Comparison of ENCODE assay signal across 24 cellular contexts in genomic region chr21:27400045-27400444, GRCh38.
DNase-seq lines count a peak whose midpoint lies in the region; ATAC-seq and TF ChIP-seq lines count a peak whose summit lies in the region.
"Had no signal": no experiment of that assay in that cellular context is flagged by ENCODE, and none has a peak within 500 bp of the region (broad histone marks: within the 10 kb centered on the region; RNA-seq: fewer than 3 reads in every experiment).

No MANE protein-coding gene starts in this region.

- peak; percentile 58; the same call in 2 of the 3 replicates for ATAC-seq in DND-41 (ENCODE audit: insufficient read depth, low read depth)
- no peak for ATAC-seq in HG03039 (IDR thresholded peaks at IDR 0.05; ENCODE audit: unreplicated experiment)
- ATAC-seq: A549, Panc1 had no signal

- H4K20me1 ChIP-seq in DND-41 (ENCODE audit: insufficient read depth, low read length) (no peaks in the 10 kb centered on the region), OCI-LY3 (ENCODE audit: insufficient read depth, low read length) (no peaks in the 10 kb centered on the region), osteoblast (ENCODE audit: insufficient read depth, low read length) (no peaks in the 10 kb centered on the region)
- H4K20me1 ChIP-seq: BLaER1 treated with 17β-estradiol and CSF1 and Interleukin-3, amounts not matched to agents 10 nM and 100 nM had no signal

- H2AFZ ChIP-seq in DND-41 (ENCODE audit: low read depth, low read length) (peak overlapping the region; percentile 8; the same call in 1 of the 2 replicates), OCI-LY3 (ENCODE audit: low read depth, low read length) (peak overlapping the region; percentile 54; the same call in 1 of the 2 replicates), osteoblast (ENCODE audit: low read length) (peak overlapping the region; percentile 79)

- H3K4me3 ChIP-seq in DND-41 (ENCODE audit: low read depth in 1 of 2, low read length in 2 of 2) (no peak overlapping the region), OCI-LY3 (ENCODE audit: low read length) (peak overlapping the region; percentile 62), osteoblast (ENCODE audit: insufficient read depth, low read length) (peak overlapping the region; percentile 16)
- H3K4me3 ChIP-seq: A549; BLaER1 treated with 17β-estradiol and CSF1 and Interleukin-3, amounts not matched to agents 10 nM and 100 nM; HAP-1; SK-N-MC had no signal

- no peaks in the 10 kb centered on the region for H3K36me3 ChIP-seq in DND-41 (ENCODE audit: insufficient read depth, low read length)
- no peaks in the 10 kb centered on the region for H3K36me3 ChIP-seq in OCI-LY3 (replicated peaks; ENCODE audit: low read depth, low read length)
- no peaks in the 10 kb centered on the region for H3K36me3 ChIP-seq in osteoblast (ENCODE audit: insufficient read depth, low read length)
- H3K36me3 ChIP-seq: BLaER1 treated with 17β-estradiol and CSF1 and Interleukin-3, amounts not matched to agents 10 nM and 100 nM; HAP-1 had no signal

- TF ChIP-seq CTCF in DND-41 (IDR thresholded peaks at IDR 0.05; ENCODE audit: borderline replicate concordance, extremely low read depth, low read length, poor library complexity, severe bottlenecking) = no peak
- TF ChIP-seq CTCF in OCI-LY3 (IDR thresholded peaks at IDR 0.05; ENCODE audit: low read depth, low read length) = no peak
- no peak for TF ChIP-seq CTCF in osteoblast (IDR thresholded peaks at IDR 0.05; ENCODE audit: extremely low read depth, low read depth, low read length)

- H3K4me1 ChIP-seq in DND-41 (ENCODE audit: insufficient read depth, low read length) (peaks cover 25% of the 10 kb centered on the region), OCI-LY3 (ENCODE audit: low read length) (peaks cover 24% of the 10 kb centered on the region), osteoblast (ENCODE audit: insufficient read depth, low read length) (no peaks in the 10 kb centered on the region)
- H3K4me1 ChIP-seq: A549; BLaER1 treated with 17β-estradiol and CSF1 and Interleukin-3, amounts not matched to agents 10 nM and 100 nM; HAP-1 had no signal

- H3K4me3 Mint-ChIP-seq in activated T-helper 1 cell treated with anti-CD3 and anti-CD28 coated beads, Interleukin-12 subunit alpha, Interleukin-12 subunit beta, Interleukin-2, Interleukin-4 antibody, amounts not matched to agents 30 ng/mL and 10 ng/mL and 1 ng/mL, durations not matched to agents 14 hours and 24 hours and 36 hours = no peak overlapping the region
- H3K4me3 Mint-ChIP-seq: CD4-positive, alpha-beta T cell; HFFc6 had no signal

- H3K79me2 ChIP-seq in DND-41 (ENCODE audit: insufficient read depth, low read length) (no peaks in the 10 kb centered on the region), OCI-LY3 (ENCODE audit: low read length) (no peaks in the 10 kb centered on the region), osteoblast (ENCODE audit: insufficient read depth, low read length) (no peaks in the 10 kb centered on the region)

- DNase-seq in DND-41 (no peak), HT1080 (ENCODE audit: low read depth) (peak; percentile 3), osteoblast (ENCODE audit: insufficient read length, low spot score, missing footprints) (no peak), dermis blood vessel endothelial cell (no peak)
- no peak for DNase-seq in activated T-helper 1 cell treated with anti-CD3 and anti-CD28 coated beads, Interleukin-12 subunit alpha, Interleukin-12 subunit beta, Interleukin-2, Interleukin-4 antibody, amounts not matched to agents 30 ng/mL and 10 ng/mL and 1 ng/mL, durations not matched to agents 14 hours and 24 hours and 36 hours (ENCODE audit: low spot score)
- DNase-seq: AML-193; CD4-positive, alpha-beta T cell; DMS53; HFFc6; Karpas-422; NCI-H1105 treated with DMSO at 0.1 percent for 48 hours; NCI-H146; NCI-H2029; NCI-H446; NCI-H524 treated with DMSO at 0.1 percent for 48 hours; NCI-H82; SIG-M5 had no signal

- intact Hi-C loops in activated T-helper 1 cell treated with anti-CD3 and anti-CD28 coated beads, Interleukin-12 subunit alpha, Interleukin-12 subunit beta, Interleukin-2, Interleukin-4 antibody, amounts not matched to agents 30 ng/mL and 10 ng/mL and 1 ng/mL, durations not matched to agents 14 hours and 24 hours and 36 hours (cut with micrococcal nuclease) = no loop called here

- no peaks in the 10 kb centered on the region for H3K27me3 Mint-ChIP-seq in activated T-helper 1 cell treated with anti-CD3 and anti-CD28 coated beads, Interleukin-12 subunit alpha, Interleukin-12 subunit beta, Interleukin-2, Interleukin-4 antibody, amounts not matched to agents 30 ng/mL and 10 ng/mL and 1 ng/mL, durations not matched to agents 14 hours and 24 hours and 36 hours (ENCODE audit: insufficient read depth)
- H3K27me3 Mint-ChIP-seq: CD4-positive, alpha-beta T cell had no signal

- H3K27me3 ChIP-seq in DND-41 (ENCODE audit: insufficient read depth, low read length, poor library complexity) = no peaks in the 10 kb centered on the region
- no peaks in the 10 kb centered on the region for H3K27me3 ChIP-seq in OCI-LY3 (ENCODE audit: low read depth, low read length)
- H3K27me3 ChIP-seq in osteoblast (ENCODE audit: insufficient read depth, low read length) = no peaks in the 10 kb centered on the region
- H3K27me3 ChIP-seq: BLaER1 treated with 17β-estradiol and CSF1 and Interleukin-3, amounts not matched to agents 10 nM and 100 nM had no signal

- H3K27ac ChIP-seq in DND-41 (ENCODE audit: low read length) (no peak overlapping the region), OCI-LY3 (ENCODE audit: low read length) (peak overlapping the region; percentile 23; the same call in 1 of the 2 replicates), osteoblast (ENCODE audit: low read depth, low read length) (no peak overlapping the region)
- H3K27ac ChIP-seq: A549; BLaER1 treated with 17β-estradiol and CSF1 and Interleukin-3, amounts not matched to agents 10 nM and 100 nM; SK-N-MC had no signal

- no peaks in the 10 kb centered on the region for H3K9me3 ChIP-seq in DND-41 (ENCODE audit: insufficient read depth, low read length, severe bottlenecking)
- H3K9me3 ChIP-seq in OCI-LY3 (ENCODE audit: insufficient read depth, low read length) = no peaks in the 10 kb centered on the region
- H3K9me3 ChIP-seq in osteoblast (ENCODE audit: low read depth, low read length) = no peaks in the 10 kb centered on the region
- H3K9me3 ChIP-seq: A549; BLaER1 treated with 17β-estradiol and CSF1 and Interleukin-3, amounts not matched to agents 10 nM and 100 nM; HAP-1 had no signal

- H3K9me3 Mint-ChIP-seq in activated T-helper 1 cell treated with anti-CD3 and anti-CD28 coated beads, Interleukin-12 subunit alpha, Interleukin-12 subunit beta, Interleukin-2, Interleukin-4 antibody, amounts not matched to agents 30 ng/mL and 10 ng/mL and 1 ng/mL, durations not matched to agents 14 hours and 24 hours and 36 hours = peaks cover 4% of the 10 kb centered on the region
- H3K9me3 Mint-ChIP-seq: HFFc6 had no signal

- H3K4me1 Mint-ChIP-seq in activated T-helper 1 cell treated with anti-CD3 and anti-CD28 coated beads, Interleukin-12 subunit alpha, Interleukin-12 subunit beta, Interleukin-2, Interleukin-4 antibody, amounts not matched to agents 30 ng/mL and 10 ng/mL and 1 ng/mL, durations not matched to agents 14 hours and 24 hours and 36 hours (ENCODE audit: low read depth) = no peaks in the 10 kb centered on the region

- no peak overlapping the region for H3K9ac ChIP-seq in DND-41 (ENCODE audit: low read depth, low read length)
- 0 out of 2 replicates have a peak overlapping the region, but pooled peaks have one; percentile 4 for H3K9ac ChIP-seq in OCI-LY3 (ENCODE audit: low read length)
- H3K9ac ChIP-seq: BLaER1 treated with 17β-estradiol and CSF1 and Interleukin-3, amounts not matched to agents 10 nM and 100 nM had no signal

- no peak overlapping the region for H3K4me2 ChIP-seq in DND-41 (ENCODE audit: insufficient read depth, low read length)
- peak overlapping the region; percentile 87 for H3K4me2 ChIP-seq in OCI-LY3 (ENCODE audit: low read length)
- peak overlapping the region; percentile 50 for H3K4me2 ChIP-seq in osteoblast (ENCODE audit: insufficient read depth, low read length)
- H3K4me2 ChIP-seq: A549; BLaER1 treated with 17β-estradiol and CSF1 and Interleukin-3, amounts not matched to agents 10 nM and 100 nM had no signal

- no peaks in the 10 kb centered on the region for H3K36me3 Mint-ChIP-seq in activated T-helper 1 cell treated with anti-CD3 and anti-CD28 coated beads, Interleukin-12 subunit alpha, Interleukin-12 subunit beta, Interleukin-2, Interleukin-4 antibody, amounts not matched to agents 30 ng/mL and 10 ng/mL and 1 ng/mL, durations not matched to agents 14 hours and 24 hours and 36 hours (ENCODE audit: low read depth)

- no peak overlapping the region for H3K27ac Mint-ChIP-seq in activated T-helper 1 cell treated with anti-CD3 and anti-CD28 coated beads, Interleukin-12 subunit alpha, Interleukin-12 subunit beta, Interleukin-2, Interleukin-4 antibody, amounts not matched to agents 30 ng/mL and 10 ng/mL and 1 ng/mL, durations not matched to agents 14 hours and 24 hours and 36 hours
- H3K27ac Mint-ChIP-seq: CD4-positive, alpha-beta T cell; HFFc6 had no signal

Comparison
In these comparisons a context has a peak if more than half of its experiments do, and no peak if none do; other contexts are left out.
1. H2AFZ ChIP-seq: peak in every context shown above with its lines; median percentile 79 in osteoblast; 54 in OCI-LY3; 8 in DND-41.
2. H3K4me3 ChIP-seq: peak in OCI-LY3 (single experiment) and osteoblast (single experiment); none in DND-41 (0 of 2).